In genomic region chr5:178205010-178205748, GRCh38 we compare ENCODE assay signal across 9 cellular contexts. TPM values are rescaled to one million over a fixed set of nuclear protein-coding genes. Genes with fewer than 3 reads are reported as not detected.
DNase-seq lines count a peak whose midpoint lies in the region; ATAC-seq and TF ChIP-seq lines count a peak whose summit lies in the region.
"Had no signal": no experiment of that assay in that cellular context is flagged by ENCODE, and none has a peak within 500 bp of the region (broad histone marks: within the 10 kb centered on the region; RNA-seq: fewer than 3 reads in every experiment).

No MANE protein-coding gene starts in this region.

- H3K27ac Mint-ChIP-seq in CD14-positive monocyte (peak overlapping the region; percentile 30 to 85 (median 57)), nephron (peak overlapping the region; percentile 54 to 71 (median 59))
- peak overlapping the region; percentile 92 for H3K27ac Mint-ChIP-seq in activated T-helper 17 cell treated with anti-CD3 and anti-CD28 coated beads, Interleukin-2, amount 50 U/mL, for 72 hours

- peak; percentile 34 for TF ChIP-seq POLR2A in GM19099 (IDR thresholded peaks at IDR 0.05; ENCODE audit: extremely low read depth, insufficient read length, low read depth)

- ATAC-seq in HG03378 (IDR thresholded peaks at IDR 0.05; ENCODE audit: unreplicated experiment): peak; percentile 34
- ATAC-seq in activated T-helper 17 cell treated with anti-CD3 and anti-CD28 coated beads, Interleukin-2, amount 50 U/mL, for 72 hours (replicated peaks): peak; percentile 55
- peak; percentile 50 for ATAC-seq in stimulated activated naive CD8-positive, alpha-beta T cell treated with anti-CD3 and anti-CD28 coated beads, Interleukin-15, Interleukin-2, amounts not matched to agents 100 U/mL and 50 U/mL, for 24 hours

- peaks cover 40 to 41% of the 10 kb centered on the region in 2 donors for H3K36me3 Mint-ChIP-seq in CD14-positive monocyte
- peaks cover 57% of the 10 kb centered on the region for H3K36me3 Mint-ChIP-seq in activated T-helper 17 cell treated with anti-CD3 and anti-CD28 coated beads, Interleukin-2, amount 50 U/mL, for 72 hours (ENCODE audit: low read depth)
- peaks cover 52% of the 10 kb centered on the region for H3K36me3 Mint-ChIP-seq in nephron (ENCODE audit: low read depth)

- H3K9me3 Mint-ChIP-seq in CD14-positive monocyte (no peaks in the 10 kb centered on the region), nephron (no peaks in the 10 kb centered on the region)
- H3K9me3 Mint-ChIP-seq in activated T-helper 17 cell treated with anti-CD3 and anti-CD28 coated beads, Interleukin-2, amount 50 U/mL, for 72 hours: no peaks in the 10 kb centered on the region

- TF ChIP-seq CTCF in CD14-positive monocyte (IDR thresholded peaks at IDR 0.05) (no peak), nephron (IDR thresholded peaks at IDR 0.05; ENCODE audit: unreplicated experiment in 3 of 3) (no peak)

- H3K4me3 Mint-ChIP-seq in CD14-positive monocyte (peak overlapping the region; percentile 58 to 89), nephron (peak overlapping the region; percentile 83 to 100 (median 89))
- peak overlapping the region; percentile 92 for H3K4me3 Mint-ChIP-seq in activated T-helper 17 cell treated with anti-CD3 and anti-CD28 coated beads, Interleukin-2, amount 50 U/mL, for 72 hours

- H3K4me1 Mint-ChIP-seq in CD14-positive monocyte (peaks cover 46% of the 10 kb centered on the region), nephron (peaks cover 34% of the 10 kb centered on the region)
- H3K4me1 Mint-ChIP-seq in activated T-helper 17 cell treated with anti-CD3 and anti-CD28 coated beads, Interleukin-2, amount 50 U/mL, for 72 hours: peaks cover 39% of the 10 kb centered on the region

- intact Hi-C loops in CD14-positive monocyte (cut with micrococcal nuclease): no loop called here

- peak; percentile 66 for DNase-seq in CD14-positive monocyte (ENCODE audit: low spot score)
- DNase-seq in OCI-M1 (lab: John Stamatoyannopoulos, UW): peak; percentile 86
- peak; percentile 60 for DNase-seq in fibroblast of peridontal ligament (ENCODE audit: extremely low read depth)
- peak; percentile 84 for DNase-seq in stimulated activated naive CD8-positive, alpha-beta T cell treated with anti-CD3 and anti-CD28 coated beads, Interleukin-15, Interleukin-2, amounts not matched to agents 100 U/mL and 50 U/mL, for 24 hours

- no peaks in the 10 kb centered on the region for H3K27me3 Mint-ChIP-seq in CD14-positive monocyte (ENCODE audit: low read depth in 3 of 3)
- H3K27me3 Mint-ChIP-seq in activated T-helper 17 cell treated with anti-CD3 and anti-CD28 coated beads, Interleukin-2, amount 50 U/mL, for 72 hours: no peaks in the 10 kb centered on the region
- peaks cover 3% of the 10 kb centered on the region for H3K27me3 Mint-ChIP-seq in nephron (ENCODE audit: low read depth)

RNA-seq across cellular contexts. Expression of gene HNRNPAB, which starts 0.8 kb away (rescaled TPM):
- 10 to 100 TPM; 54.2 to 59.4 TPM for polyA plus RNA-seq in CD14-positive monocyte
- total RNA-seq in activated T-helper 17 cell treated with anti-CD3 and anti-CD28 coated beads, Interleukin-2, amount 50 U/mL, for 72 hours: 100 to 1,000 TPM; 154 to 390 TPM

RNA-seq across cellular contexts. Expression of gene GMCL2, which starts 18.0 kb away (rescaled TPM):
- not detected for polyA plus RNA-seq in CD14-positive monocyte
- not detected for total RNA-seq in activated T-helper 17 cell treated with anti-CD3 and anti-CD28 coated beads, Interleukin-2, amount 50 U/mL, for 72 hours
- total RNA-seq: glomerular endothelial cell had no signal

RNA-seq across cellular contexts. Expression of gene PHYKPL, which starts 27.4 kb away (rescaled TPM):
- 10 to 100 TPM; 39.2 to 43.0 TPM for polyA plus RNA-seq in CD14-positive monocyte
- total RNA-seq in activated T-helper 17 cell treated with anti-CD3 and anti-CD28 coated beads, Interleukin-2, amount 50 U/mL, for 72 hours: 100 to 1,000 TPM in 1 of 2 donors, 10 to 100 TPM in 1; 91.9 to 112 TPM

RNA-seq across cellular contexts. Expression of gene NHP2, which starts 51.5 kb away (rescaled TPM):
- polyA plus RNA-seq in CD14-positive monocyte: 100 to 1,000 TPM; 108 to 139 TPM
- 100 to 1,000 TPM; 143 to 282 TPM for total RNA-seq in activated T-helper 17 cell treated with anti-CD3 and anti-CD28 coated beads, Interleukin-2, amount 50 U/mL, for 72 hours

Comparison
In these comparisons a context has a peak if more than half of its experiments do, and no peak if none do; other contexts are left out.
1. Peak in every context shown above with its lines: DNase-seq and ATAC-seq.